ENCODE assay signal across 10 cellular contexts in genomic region chr1:204564835-204565234, GRCh38. TPM values are rescaled to one million over a fixed set of nuclear protein-coding genes. Genes with fewer than 3 reads are reported as not detected.
A peak's percentile ranks its signal among the peaks of the same experiment; 100 is the strongest.
DNase-seq lines count a peak whose midpoint lies in the region; ATAC-seq, FAIRE-seq and TF ChIP-seq lines count a peak whose summit lies in the region.
"Had no signal": no experiment of that assay in that cellular context is flagged by ENCODE, and none has a peak within 500 bp of the region (broad histone marks: within the 10 kb centered on the region; RNA-seq: fewer than 3 reads in every experiment).

No MANE protein-coding gene starts in this region.

- CTCF ChIA-PET in MCF 10A (lab: Yijun Ruan, JAX) = interaction anchor here (0.7 to 43.9 kb wide), 31 partner anchors 10 to 411 kb away, joined by 3 to 1156 read pairs (median 4); no protein-coding TSS in a partner anchor

- H3K36me3 Mint-ChIP-seq in MCF 10A (ENCODE audit: insufficient read depth, unreplicated experiment) (no peaks in the 10 kb centered on the region), T-helper 17 cell (ENCODE audit: low read depth) (peaks cover 15% of the 10 kb centered on the region)

- H3K4me1 Mint-ChIP-seq in MCF 10A (ENCODE audit: insufficient read depth, unreplicated experiment) (peaks cover 9% of the 10 kb centered on the region), T-helper 17 cell (peaks cover 42% of the 10 kb centered on the region)

- in situ Hi-C loops in transverse colon (cut with MboI; ENCODE audit: low pct_ligation_motif_present in 1 of 4, low pct_unique_long_range_greater_than_20kb in 1 of 4, low sequenced_read_pairs in 3 of 4) = loop anchor here (10.0 to 25.0 kb wide), 4 partner anchors 197 to 372 kb away; no protein-coding TSS in a partner anchor

- H3K9me3 ChIP-seq in breast epithelium = no peaks in the 10 kb centered on the region
- no peaks in the 10 kb centered on the region for H3K9me3 ChIP-seq in T-helper 17 cell (ENCODE audit: control insufficient read depth, low read length, poor library complexity, severe bottlenecking)
- H3K9me3 ChIP-seq in transverse colon = no peaks in the 10 kb centered on the region
- H3K9me3 ChIP-seq: BLaER1 had no signal

- H3K4me3 Mint-ChIP-seq in MCF 10A (ENCODE audit: unreplicated experiment) (no peak overlapping the region), T-helper 17 cell (peak overlapping the region; percentile 61)

- BruUV-seq in MCF 10A (replicated peaks; lab: Mats Ljungman, UMichigan) = no TSS peak

- peak; percentile 86 for ATAC-seq in HG02852 (IDR thresholded peaks at IDR 0.05; ENCODE audit: unreplicated experiment)
- ATAC-seq in T-helper 17 cell = peak; percentile 64
- no peak for ATAC-seq in HG02840 (IDR thresholded peaks at IDR 0.05; ENCODE audit: low FRiP score, unreplicated experiment)

- DNase-seq in MCF 10A (ENCODE audit: unreplicated experiment) (no peak), breast epithelium (ENCODE audit: low spot score in 2 of 2) (no peak), T-helper 17 cell (no peak), transverse colon (peak; percentile 57), HTR-8/SVneo (ENCODE audit: insufficient read length, low spot score) (no peak), amygdala (lab: John Stamatoyannopoulos, UW) (no peak)
- DNase-seq: KG1 had no signal

- intact Hi-C loops in MCF 10A (cut with micrococcal nuclease) = loop anchor here (1.0 to 10.0 kb wide), 2 partner anchors 242 to 690 kb away; no protein-coding TSS in a partner anchor
- intact Hi-C loops in breast epithelium (cut with DNase I; ENCODE audit: low total_unique reads) = no loop called here
- intact Hi-C loops in transverse colon (cut with DNase I; ENCODE audit: low total_unique reads) = loop anchor here (5.0 kb wide), 1 partner anchor 202 kb away; no protein-coding TSS in a partner anchor

- H3K4me3 ChIP-seq in breast epithelium (no peak overlapping the region), transverse colon (no peak overlapping the region)
- H3K4me3 ChIP-seq: BLaER1 had no signal

- H3K36me3 ChIP-seq in breast epithelium (no peaks in the 10 kb centered on the region), transverse colon (peaks cover 0 to 3% (median 0%) of the 10 kb centered on the region in 4 donors)

- H3K27ac Mint-ChIP-seq in MCF 10A (ENCODE audit: low read depth, unreplicated experiment) (peak overlapping the region; percentile 1), T-helper 17 cell (peak overlapping the region; percentile 94)

- H3K9me3 Mint-ChIP-seq in MCF 10A (ENCODE audit: unreplicated experiment) = no peaks in the 10 kb centered on the region

- no peaks in the 10 kb centered on the region for H3K27me3 ChIP-seq in breast epithelium
- no peaks in the 10 kb centered on the region for H3K27me3 ChIP-seq in transverse colon
- H3K27me3 ChIP-seq: BLaER1 had no signal

- peak overlapping the region in 1 of 2 donors; percentile 24 for H3K27ac ChIP-seq in breast epithelium
- peak overlapping the region in 1 of 4 donors; percentile 66 for H3K27ac ChIP-seq in transverse colon
- H3K27ac ChIP-seq: BLaER1 had no signal

- POLR2A ChIA-PET in MCF 10A (lab: Yijun Ruan, JAX) = interaction anchor here (0.6 to 1.8 kb wide), 4 partner anchors 58 to 242 kb away, joined by 3 to 26 read pairs (median 4); no protein-coding TSS in a partner anchor

- TF ChIP-seq CTCF in MCF 10A (IDR thresholded peaks at IDR 0.05; ENCODE audit: unreplicated experiment) (no peak), breast epithelium (IDR thresholded peaks at IDR 0.05) (no peak), transverse colon (IDR thresholded peaks at IDR 0.05) (no peak)

- WGBS in transverse colon (ENCODE audit: low coverage in 1 of 2), 2 donors = 67% methylated on average over 4 of the region's 4 CpGs; no CpG with 5 or more reads in 1 of the 2 donors

- no peak for TF ChIP-seq EP300 in transverse colon (IDR thresholded peaks at IDR 0.05; ENCODE audit: low read depth)

- peaks cover 0 to 9% of the 10 kb centered on the region in 2 donors for H3K4me1 ChIP-seq in breast epithelium
- peaks cover 0 to 3% (median 0%) of the 10 kb centered on the region in 4 donors for H3K4me1 ChIP-seq in transverse colon

- H3K27me3 Mint-ChIP-seq in MCF 10A (ENCODE audit: insufficient read depth, unreplicated experiment) (no peaks in the 10 kb centered on the region), T-helper 17 cell (no peaks in the 10 kb centered on the region)

- no peak for TF ChIP-seq POLR2A in breast epithelium (IDR thresholded peaks at IDR 0.05)
- TF ChIP-seq POLR2A in transverse colon (IDR thresholded peaks at IDR 0.05) = no peak

- no peak for FAIRE-seq in HTR-8/SVneo (lab: Jason Lieb, UNC)

RNA-seq across cellular contexts. Expression of gene MDM4, which starts 48.6 kb away (rescaled TPM):
- total RNA-seq in MCF 10A (2022) = 162 and 174 TPM in 2 replicates
- total RNA-seq in breast epithelium = 100 to 1,000 TPM in 2 of 3 donors, 10 to 100 TPM in 1; 63.5 to 128 (median 103) TPM
- 100 to 1,000 TPM; 205 to 225 TPM for total RNA-seq in T-helper 17 cell
- 100 to 1,000 TPM in 2 of 4 donors, 10 to 100 TPM in 2; 64.3 to 140 (median 109) TPM for total RNA-seq in transverse colon
